ENCODE assay signal across 19 cellular contexts in genomic region chr3:56061227-56061626, GRCh38.
"Had no signal": no experiment of that assay in that cellular context is flagged by ENCODE, and none has a peak within 500 bp of the region (broad histone marks: within the 10 kb centered on the region; RNA-seq: fewer than 3 reads in every experiment).

No MANE protein-coding gene starts in this region.

- H3K27ac ChIP-seq: hepatocyte, parathyroid adenoma, spleen, tibial artery, upper lobe of left lung, uterus had no signal

- H3K36me3 Mint-ChIP-seq: naive B cell; stimulated activated memory B cell treated with anti-CD40 and anti-IgM and Interleukin-4, amounts not matched to agents 10 μg/mL and 1 μg/mL and 100 μg/mL, for 72 hours had no signal

- H3K27me3 Mint-ChIP-seq: stimulated activated memory B cell treated with anti-CD40 and anti-IgM and Interleukin-4, amounts not matched to agents 10 μg/mL and 1 μg/mL and 100 μg/mL, for 72 hours; stimulated activated naive CD8-positive, alpha-beta T cell treated with anti-CD3 and anti-CD28 coated beads, Interleukin-15, Interleukin-2, amounts not matched to agents 100 ng/mL and 50 ng/mL, for 24 hours had no signal

- H3K27ac Mint-ChIP-seq: naive B cell; nephron progenitor cell; stimulated activated memory B cell treated with anti-CD40 and anti-IgM and Interleukin-4, amounts not matched to agents 10 μg/mL and 1 μg/mL and 100 μg/mL, for 72 hours; stimulated activated naive CD8-positive, alpha-beta T cell treated with anti-CD3 and anti-CD28 coated beads, Interleukin-15, Interleukin-2, amounts not matched to agents 100 ng/mL and 50 ng/mL, for 24 hours had no signal

- H3K4me3 Mint-ChIP-seq: naive B cell; nephron progenitor cell; stimulated activated memory B cell treated with anti-CD40 and anti-IgM and Interleukin-4, amounts not matched to agents 10 μg/mL and 1 μg/mL and 100 μg/mL, for 72 hours; stimulated activated naive CD8-positive, alpha-beta T cell treated with anti-CD3 and anti-CD28 coated beads, Interleukin-15, Interleukin-2, amounts not matched to agents 100 ng/mL and 50 ng/mL, for 24 hours had no signal

- H3K4me1 Mint-ChIP-seq: naive B cell; stimulated activated memory B cell treated with anti-CD40 and anti-IgM and Interleukin-4, amounts not matched to agents 10 μg/mL and 1 μg/mL and 100 μg/mL, for 72 hours had no signal

- DNase-seq: dermis blood vessel endothelial cell; erythroblast; foreskin melanocyte; head of caudate nucleus; left colon; mesendoderm; naive B cell; nephron progenitor cell; spleen; stimulated activated CD4-positive, alpha-beta T cell treated with anti-CD3 and anti-CD28 coated beads, Interleukin-15, amount 100 ng/mL, for 24 hours; stimulated activated CD4-positive, alpha-beta T cell treated with anti-CD3 and anti-CD28 coated beads, Interleukin-1b, Interleukin-23, amount 100 ng/mL, for 48 hours; stimulated activated CD4-positive, alpha-beta T cell treated with anti-CD3 and anti-CD28 coated beads, Interleukin-4, amount 100 ng/mL, for 24 hours; tibial artery; upper lobe of left lung; uterus had no signal
